ENCODE assay signal across 31 cellular contexts in the genomic region with DNA sequence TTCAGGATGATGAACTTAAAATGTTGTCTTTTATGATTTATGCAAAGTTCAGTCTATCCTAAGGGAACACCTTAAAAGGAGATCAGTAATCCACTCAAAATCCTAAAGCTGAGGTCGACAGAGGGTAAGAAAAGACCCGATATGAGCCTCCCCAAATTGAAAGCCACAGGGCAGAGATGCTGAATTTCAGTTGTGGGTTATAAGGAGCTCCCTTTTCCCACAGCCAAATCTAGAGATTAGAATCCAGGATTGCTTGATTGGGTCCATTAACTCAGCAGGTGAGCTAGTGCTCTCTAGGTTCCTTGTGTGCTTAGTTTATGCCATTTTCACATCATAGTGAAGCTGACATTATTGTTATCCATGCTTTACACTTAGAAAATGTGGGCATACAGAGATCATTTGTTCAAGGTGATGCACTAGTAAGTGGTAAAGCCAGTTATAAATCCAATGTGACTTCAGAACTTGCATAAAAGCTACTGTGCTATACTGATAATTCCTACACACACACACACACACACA.
"Had no signal": no experiment of that assay in that cellular context is flagged by ENCODE, and none has a peak within 500 bp of the region (broad histone marks: within the 10 kb centered on the region; RNA-seq: fewer than 3 reads in every experiment).

No MANE protein-coding gene starts in this region.

- H3K27ac ChIP-seq: adrenal gland, body of pancreas, esophagus muscularis mucosa, foreskin keratinocyte, gastroesophageal sphincter had no signal

- H3K4me3 ChIP-seq: adrenal gland, body of pancreas, esophagus muscularis mucosa, gastroesophageal sphincter had no signal

- H3K27me3 ChIP-seq: adrenal gland, body of pancreas, esophagus muscularis mucosa, foreskin keratinocyte, gastroesophageal sphincter had no signal

- ATAC-seq: activated CD4-positive, alpha-beta T cell treated with anti-CD3 and anti-CD28 coated beads for 36 hours; activated CD8-positive, alpha-beta memory T cell treated with anti-CD3 and anti-CD28 coated beads, Interleukin-2, amount 10 ng/mL, durations not matched to agents 7 days and 5 days; activated CD8-positive, alpha-beta T cell treated with anti-CD3 and anti-CD28 coated beads, Interleukin-2, amount 10 ng/mL, durations not matched to agents 7 days and 5 days; activated naive CD8-positive, alpha-beta T cell treated with anti-CD3 and anti-CD28 coated beads, Interleukin-2, amount 50 U/mL, for 24 hours; body of pancreas; effector memory CD8-positive, alpha-beta T cell; foreskin keratinocyte; gastroesophageal sphincter; T-helper 17 cell had no signal

- H3K36me3 ChIP-seq: adrenal gland, esophagus muscularis mucosa, gastroesophageal sphincter had no signal

- DNase-seq: activated CD4-positive, alpha-beta memory T cell treated with anti-CD3 and anti-CD28 coated beads for 36 hours; activated CD4-positive, alpha-beta T cell treated with anti-CD3 and anti-CD28 coated beads for 36 hours; activated CD4-positive, alpha-beta T cell treated with anti-CD3 and anti-CD28 coated beads, Interleukin-2, amount 10 ng/mL, durations not matched to agents 24 days and 14 days; activated CD4-positive, CD25-positive, alpha-beta regulatory T cell; activated CD4-positive, CD25-positive, alpha-beta regulatory T cell treated with anti-CD3 and anti-CD28 coated beads, Interleukin-2, amount 50 U/mL, for 72 hours; activated CD8-positive, alpha-beta memory T cell treated with anti-CD3 and anti-CD28 coated beads, Interleukin-2, amount 10 ng/mL, durations not matched to agents 7 days and 5 days; activated CD8-positive, alpha-beta memory T cell treated with anti-CD3 and anti-CD28 coated beads, Interleukin-2, amount 50 U/mL, for 4 hours; activated CD8-positive, alpha-beta T cell treated with anti-CD3 and anti-CD28 coated beads, Interleukin-2, amount 10 ng/mL, durations not matched to agents 7 days and 5 days; activated effector memory CD4-positive, alpha-beta T cell treated with anti-CD3 and anti-CD28 coated beads, Interleukin-2, amount 50 U/mL, for 16 hours; activated naive CD4-positive, alpha-beta T cell treated with anti-CD3 and anti-CD28 coated beads for 36 hours; activated naive CD8-positive, alpha-beta T cell treated with anti-CD3 and anti-CD28 coated beads for 36 hours; activated naive CD8-positive, alpha-beta T cell treated with anti-CD3 and anti-CD28 coated beads, Interleukin-2, amount 50 U/mL, for 24 hours; activated T-cell treated with anti-CD3 and anti-CD28 coated beads, Interleukin-2, amount 50 U/mL, for 1 hour; activated T-cell treated with anti-CD3 and anti-CD28 coated beads, Interleukin-2, amount 50 U/mL, for 48 hours; adrenal gland; amygdala; aorta; body of pancreas; caudate nucleus; cortex of kidney; dermis blood vessel endothelial cell; effector CD4-positive, alpha-beta T cell; effector memory CD8-positive, alpha-beta T cell; erythroblast; foreskin keratinocyte; head of caudate nucleus; T-helper 1 cell; T-helper 17 cell; T1000 had no signal

- H3K9me3 ChIP-seq: adrenal gland, body of pancreas, esophagus muscularis mucosa, gastroesophageal sphincter had no signal
